ENCODE assay signal across 6 cellular contexts in the genomic region with DNA sequence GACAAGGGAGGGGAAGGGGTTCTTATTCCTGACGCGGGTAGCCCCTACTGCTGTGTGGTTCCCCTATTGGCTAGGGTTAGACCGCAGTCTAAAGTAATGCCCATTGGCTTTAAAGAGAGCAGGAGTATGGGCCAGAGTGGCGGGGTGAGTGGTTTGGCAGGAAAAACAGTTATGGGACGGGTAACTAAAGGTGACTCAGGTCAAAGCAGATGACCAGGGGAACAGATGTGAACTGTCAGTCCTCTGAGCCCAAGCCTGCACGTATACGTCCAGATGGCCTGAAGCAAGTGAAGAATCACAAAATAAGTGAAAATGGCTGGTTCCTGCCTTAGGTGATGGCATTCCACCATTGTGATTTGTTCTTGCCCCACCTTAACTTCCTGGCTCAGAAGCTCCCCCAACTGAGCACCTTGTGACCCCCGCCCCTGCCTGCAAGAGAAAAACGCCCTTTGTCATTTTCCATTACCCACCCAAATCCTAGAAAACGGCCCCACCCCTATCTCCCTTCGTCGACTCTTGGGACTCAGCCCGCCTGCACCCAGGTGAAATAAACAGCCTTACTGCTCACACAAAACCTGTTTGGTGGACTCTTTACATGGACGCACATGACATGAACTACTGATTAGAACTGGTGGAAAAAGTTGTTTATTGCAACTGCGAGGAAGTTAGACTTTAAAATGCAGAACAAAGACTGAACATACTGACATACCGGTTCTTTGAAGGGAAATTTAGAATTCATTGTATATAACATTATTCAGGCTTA. TPM values are rescaled to one million over a fixed set of nuclear protein-coding genes. Genes with fewer than 3 reads are reported as not detected.
DNase-seq lines count a peak whose midpoint lies in the region; ATAC-seq and TF ChIP-seq lines count a peak whose summit lies in the region.

No MANE protein-coding gene starts in this region.

- H3F3A ChIP-seq in OCI-LY1 (ENCODE audit: insufficient read depth, low read length): peaks cover 3% of the 10 kb centered on the region; the same call in 1 of the 2 replicates

- H3K79me2 ChIP-seq in OCI-LY1 (ENCODE audit: insufficient read depth, low read length): peaks cover 23% of the 10 kb centered on the region

- H3K27me3 ChIP-seq in OCI-LY1 (ENCODE audit: insufficient read depth, low read length): no peaks in the 10 kb centered on the region
- no peaks in the 10 kb centered on the region for H3K27me3 ChIP-seq in esophagus (ENCODE audit: control insufficient read depth in 1 of 2, insufficient read depth in 2 of 2, low read length in 2 of 2)

- peak overlapping the region; percentile 87 for H3K9ac ChIP-seq in OCI-LY1 (ENCODE audit: low read length)

- H4K20me1 ChIP-seq in OCI-LY1 (ENCODE audit: insufficient read depth, low read length): no peaks in the 10 kb centered on the region

- H3K27ac ChIP-seq in OCI-LY1 (ENCODE audit: low read depth, low read length, poor library complexity, severe bottlenecking) (peak overlapping the region; percentile 57), esophagus (ENCODE audit: low read depth in 2 of 2, low read length in 1 of 2) (peak overlapping the region; percentile 93 to 94)

- 13 to 15% methylated on average over 16 of the region's 16 CpGs for WGBS in esophagus, 2 donors

- H3K9me3 ChIP-seq in OCI-LY1 (ENCODE audit: low read length) (no peaks in the 10 kb centered on the region), esophagus (ENCODE audit: control insufficient read depth in 2 of 2, insufficient read depth in 1 of 2, low read depth in 1 of 2, low read length in 1 of 2) (no peaks in the 10 kb centered on the region)

- no peaks in the 10 kb centered on the region for H3K9me2 ChIP-seq in OCI-LY1 (ENCODE audit: low read depth, low read length)

- ATAC-seq in GM21717 (IDR thresholded peaks at IDR 0.05; ENCODE audit: unreplicated experiment): no peak

- H3K4me1 ChIP-seq in OCI-LY1 (ENCODE audit: insufficient read depth, low read length, severe bottlenecking): peaks cover 24% of the 10 kb centered on the region
- H3K4me1 ChIP-seq in esophagus (ENCODE audit: control insufficient read depth in 2 of 2, insufficient read depth in 2 of 2, low read length in 1 of 2): peaks cover 3 to 13% of the 10 kb centered on the region in 2 donors

- no peak overlapping the region for H2AFZ ChIP-seq in OCI-LY1 (ENCODE audit: low read length)

- H3K4me3 ChIP-seq in AG09309 (ENCODE audit: control insufficient read depth, low read depth, low read length): peak overlapping the region; percentile 46
- peak overlapping the region; percentile 83 for H3K4me3 ChIP-seq in OCI-LY1 (ENCODE audit: low read depth, low read length, poor library complexity, severe bottlenecking)
- peak overlapping the region; percentile 86 to 87 for H3K4me3 ChIP-seq in esophagus (ENCODE audit: low read depth in 1 of 2, low read length in 2 of 2)

- peak overlapping the region; percentile 98 for H3K4me2 ChIP-seq in OCI-LY1 (ENCODE audit: low read length)

- DNase-seq in AG09309 (ENCODE audit: low read depth) (no peak), NCI-H1092 (lab: John Stamatoyannopoulos, UW) (no peak)
- peak; percentile 44 for DNase-seq in stimulated activated CD8-positive, alpha-beta memory T cell treated with anti-CD3 and anti-CD28 coated beads, Interleukin-4, amount 100 ng/mL, for 48 hours

- TF ChIP-seq CTCF in AG09309 (IDR thresholded peaks at IDR 0.05; ENCODE audit: control insufficient read depth, insufficient read depth, low read depth, low read length, missing control alignments) (no peak), OCI-LY1 (IDR thresholded peaks at IDR 0.05; ENCODE audit: low read length) (no peak)

- H3K36me3 ChIP-seq in OCI-LY1 (ENCODE audit: insufficient read depth, low read length) (peaks cover 6% of the 10 kb centered on the region; the same call in 1 of the 2 replicates), esophagus (ENCODE audit: control insufficient read depth in 2 of 2, insufficient read depth in 2 of 2, low read length in 1 of 2) (no peaks in the 10 kb centered on the region)

RNA-seq across cellular contexts. Expression of a gene that starts 0.8 kb away (rescaled TPM):
- 10 to 100 TPM; 20.7 to 43.3 TPM for polyA plus RNA-seq in esophagus

RNA-seq across cellular contexts. Expression of a gene that starts 21.3 kb away (rescaled TPM):
- 1 to 10 TPM; 1.8 to 2.1 TPM for polyA plus RNA-seq in esophagus

RNA-seq across cellular contexts. Expression of a gene that starts 35.3 kb away (rescaled TPM):
- 10 to 100 TPM; 21.0 to 21.4 TPM for polyA plus RNA-seq in esophagus

RNA-seq across cellular contexts. Expression of a gene that starts 41.2 kb away (rescaled TPM):
- polyA plus RNA-seq in esophagus: 10 to 100 TPM; 25.4 to 26.1 TPM

RNA-seq across cellular contexts. Expression of a gene that starts 49.7 kb away (rescaled TPM):
- polyA plus RNA-seq in esophagus: 10 to 100 TPM; 10.6 to 12.4 TPM
